26 cellular contexts compared by ENCODE assay signal in genomic region chr3:170063691-170064090, GRCh38.
"Had no signal": no experiment of that assay in that cellular context is flagged by ENCODE, and none has a peak within 500 bp of the region (broad histone marks: within the 10 kb centered on the region; RNA-seq: fewer than 3 reads in every experiment).

No MANE protein-coding gene starts in this region.

- H3K27ac Mint-ChIP-seq: naive thymus-derived CD8-positive, alpha-beta T cell; nephron progenitor cell; progenitor cell of endocrine pancreas had no signal

- H3K27me3 Mint-ChIP-seq: naive thymus-derived CD8-positive, alpha-beta T cell; progenitor cell of endocrine pancreas; stimulated activated naive CD8-positive, alpha-beta T cell treated with anti-CD3 and anti-CD28 coated beads, Interleukin-15, amount 100 ng/mL, for 72 hours had no signal

- H3K27me3 ChIP-seq: dorsolateral prefrontal cortex, gastrocnemius medialis, heart left ventricle, hepatocyte, left lung, right lobe of liver, suprapubic skin, vagina had no signal

- H3K9me3 ChIP-seq: gastrocnemius medialis, heart left ventricle, left lung, right lobe of liver, suprapubic skin, vagina had no signal

- H3K4me3 ChIP-seq: dorsolateral prefrontal cortex, gastrocnemius medialis, heart left ventricle, hepatocyte, left lung, right lobe of liver, smooth muscle cell, suprapubic skin, vagina had no signal

- DNase-seq: dorsolateral prefrontal cortex; effector CD4-positive, alpha-beta T cell; foreskin fibroblast; gastrocnemius medialis; heart left ventricle; kidney; left lung; mesendoderm; naive thymus-derived CD8-positive, alpha-beta T cell; nephron progenitor cell; right lobe of liver; stimulated activated CD4-positive, alpha-beta T cell treated with anti-CD3 and anti-CD28 coated beads, Interleukin-12 subunit alpha, Interleukin-12 subunit beta, amount 100 ng/mL, for 4 hours; stimulated activated CD4-positive, alpha-beta T cell treated with anti-CD3 and anti-CD28 coated beads, Interleukin-1b, Interleukin-23, amount 100 ng/mL, for 48 hours; stimulated activated CD4-positive, alpha-beta T cell treated with anti-CD3 and anti-CD28 coated beads, Interleukin-4, amount 100 ng/mL, for 1 hour; stimulated activated CD8-positive, alpha-beta memory T cell treated with anti-CD3 and anti-CD28 coated beads, Interleukin-4, amount 100 ng/mL, for 48 hours; stimulated activated naive CD4-positive, alpha-beta T cell; stimulated activated naive CD8-positive, alpha-beta T cell treated with anti-CD3 and anti-CD28 coated beads, Interleukin-15, amount 100 ng/mL, for 72 hours; trophoblast cell had no signal

- H3K4me1 ChIP-seq: gastrocnemius medialis, heart left ventricle, left lung, right lobe of liver, suprapubic skin, vagina had no signal

- H3K9ac ChIP-seq: parathyroid adenoma had no signal

- H2AFZ ChIP-seq: hepatocyte, parathyroid adenoma had no signal

- H3K9me3 Mint-ChIP-seq: naive thymus-derived CD8-positive, alpha-beta T cell; stimulated activated naive CD8-positive, alpha-beta T cell treated with anti-CD3 and anti-CD28 coated beads, Interleukin-15, amount 100 ng/mL, for 72 hours had no signal

- ATAC-seq: esophagus mucosa; gastrocnemius medialis; heart left ventricle; left lung; naive thymus-derived CD8-positive, alpha-beta T cell; right lobe of liver; stimulated activated naive CD8-positive, alpha-beta T cell treated with anti-CD3 and anti-CD28 coated beads, Interleukin-15, amount 100 ng/mL, for 72 hours had no signal

- H3K36me3 ChIP-seq: gastrocnemius medialis, heart left ventricle, right lobe of liver, suprapubic skin, vagina had no signal

- H3K4me1 Mint-ChIP-seq: naive thymus-derived CD8-positive, alpha-beta T cell; nephron progenitor cell; stimulated activated naive CD8-positive, alpha-beta T cell treated with anti-CD3 and anti-CD28 coated beads, Interleukin-15, amount 100 ng/mL, for 72 hours had no signal

- H3K4me2 ChIP-seq: hepatocyte, smooth muscle cell had no signal

- H3K27ac ChIP-seq: dorsolateral prefrontal cortex, epithelial cell of prostate, gastrocnemius medialis, heart left ventricle, hepatocyte, left lung, parathyroid adenoma, right lobe of liver, suprapubic skin, vagina had no signal

- H3K4me3 Mint-ChIP-seq: naive thymus-derived CD8-positive, alpha-beta T cell; nephron progenitor cell; stimulated activated naive CD8-positive, alpha-beta T cell treated with anti-CD3 and anti-CD28 coated beads, Interleukin-15, amount 100 ng/mL, for 72 hours had no signal
